26 cellular contexts compared by ENCODE assay signal in the genomic region with DNA sequence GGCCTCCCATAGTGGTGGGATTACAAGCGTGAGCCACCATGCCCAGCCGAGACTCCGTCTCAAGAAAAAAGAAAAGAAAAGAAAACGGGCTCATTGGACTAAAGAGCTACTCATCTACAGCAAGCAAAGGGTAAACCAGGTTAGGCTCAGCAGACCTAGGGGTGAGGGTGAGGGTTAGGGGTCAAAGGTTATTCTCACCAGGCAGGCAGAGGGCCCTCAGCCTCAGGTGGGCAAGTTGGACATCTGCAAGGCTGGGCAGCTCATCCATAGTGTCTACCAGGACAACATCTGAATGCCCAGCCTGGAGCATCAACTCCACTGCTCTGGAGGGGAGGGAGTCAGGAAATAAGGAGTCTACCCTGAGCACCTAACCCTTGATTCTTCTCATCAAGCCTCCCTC.
"Had no signal": no experiment of that assay in that cellular context is flagged by ENCODE, and none has a peak within 500 bp of the region (broad histone marks: within the 10 kb centered on the region; RNA-seq: fewer than 3 reads in every experiment).

No MANE protein-coding gene starts in this region.

- H3K4me3 ChIP-seq: esophagus muscularis mucosa, gastroesophageal sphincter, heart left ventricle, hepatocyte, lung, psoas muscle, right lobe of liver, smooth muscle cell, suprapubic skin had no signal

- ATAC-seq: foreskin keratinocyte; gastroesophageal sphincter; heart left ventricle; left lobe of liver; natural killer cell treated with Interleukin-12 subunit alpha and Interleukin-12 subunit beta and Interleukin-15 and Interleukin-18, amount 100 ng/mL, for 72 hours; psoas muscle; right lobe of liver; stimulated activated naive CD8-positive, alpha-beta T cell treated with anti-CD3 and anti-CD28 coated beads, Interleukin-15, amount 100 ng/mL, for 72 hours had no signal

- H3K36me3 ChIP-seq: right lobe of liver had no signal

- H3K9me3 ChIP-seq: esophagus muscularis mucosa, gastroesophageal sphincter, heart left ventricle, psoas muscle, right lobe of liver, suprapubic skin had no signal

- DNase-seq: cerebellar nuclear complex; effector CD8-positive, alpha-beta T cell; endodermal cell; foreskin keratinocyte; heart left ventricle; kidney; naive B cell; nucleus accumbens; psoas muscle; retina; right lobe of liver; stimulated activated CD4-positive, alpha-beta T cell treated with anti-CD3 and anti-CD28 coated beads, Interleukin-12 subunit alpha, Interleukin-12 subunit beta, amount 100 ng/mL, for 4 hours; stimulated activated CD4-positive, alpha-beta T cell treated with anti-CD3 and anti-CD28 coated beads, Interleukin-1b, Interleukin-23, amount 100 ng/mL, for 48 hours; stimulated activated CD4-positive, alpha-beta T cell treated with anti-CD3 and anti-CD28 coated beads, Interleukin-4, amount 100 ng/mL, for 1 hour; stimulated activated CD8-positive, alpha-beta memory T cell treated with anti-CD3 and anti-CD28 coated beads, Interleukin-4, amount 100 ng/mL, for 48 hours; stimulated activated naive CD4-positive, alpha-beta T cell; stimulated activated naive CD8-positive, alpha-beta T cell treated with anti-CD3 and anti-CD28 coated beads, Interleukin-15, amount 100 ng/mL, for 72 hours; trophoblast cell had no signal

- H3K27me3 ChIP-seq: esophagus muscularis mucosa, foreskin keratinocyte, gastroesophageal sphincter, heart left ventricle, hepatocyte, right lobe of liver, suprapubic skin had no signal

- H3K27ac ChIP-seq: foreskin keratinocyte, heart left ventricle, hepatocyte, psoas muscle, right lobe of liver, suprapubic skin had no signal
